11 cellular contexts compared by ENCODE assay signal in genomic region chr16:2472885-2473284, GRCh38. TPM values are rescaled to one million over a fixed set of nuclear protein-coding genes. Genes with fewer than 3 reads are reported as not detected.
A peak's percentile ranks its signal among the peaks of the same experiment; 100 is the strongest.
DNase-seq lines count a peak whose midpoint lies in the region; ATAC-seq and TF ChIP-seq lines count a peak whose summit lies in the region.
"Had no signal": no experiment of that assay in that cellular context is flagged by ENCODE, and none has a peak within 500 bp of the region (broad histone marks: within the 10 kb centered on the region; RNA-seq: fewer than 3 reads in every experiment).

No MANE protein-coding gene starts in this region.

- no peaks in the 10 kb centered on the region for H3K36me3 Mint-ChIP-seq in activated naive CD4-positive, alpha-beta T cell treated with anti-CD3 and anti-CD28 coated beads for 36 hours (ENCODE audit: low read depth)
- peaks cover 0 to 6% of the 10 kb centered on the region in 2 donors for H3K36me3 Mint-ChIP-seq in activated naive CD4-positive, alpha-beta T cell treated with anti-CD3 and anti-CD28 coated beads, Interleukin-2, amount 50 U/mL, for 72 hours
- peaks cover 5% of the 10 kb centered on the region for H3K36me3 Mint-ChIP-seq in dendritic cell treated with granulocyte-macrophage colony-stimulating factor and Interleukin-4, amounts not matched to agents 40 ng/mL and 50 ng/mL, for 4 days (ENCODE audit: low read depth)
- H3K36me3 Mint-ChIP-seq in stimulated activated memory B cell treated with anti-CD40 and anti-IgM and Interleukin-4, amounts not matched to agents 10 μg/mL and 1 μg/mL and 100 μg/mL, for 72 hours = no peaks in the 10 kb centered on the region

- H3K9me3 ChIP-seq in PC-9 (ENCODE audit: insufficient read depth, low read depth) (no peaks in the 10 kb centered on the region), transverse colon (no peaks in the 10 kb centered on the region)

- TF ChIP-seq CTCF in PC-9 (conservative IDR thresholded peaks at IDR 0.05) (no peak), transverse colon (IDR thresholded peaks at IDR 0.05) (no peak)

- peaks cover 30% of the 10 kb centered on the region; the same call in 1 of the 2 replicates for H3F3A ChIP-seq in PC-9 (ENCODE audit: insufficient read depth, low read depth)

- intact Hi-C loops in activated naive CD4-positive, alpha-beta T cell treated with anti-CD3 and anti-CD28 coated beads for 36 hours (cut with micrococcal nuclease) = loop anchor here (5.0 kb wide), 1 partner anchor 46 kb away; the partner anchor contains the start of gene CCNF
- intact Hi-C loops in PC-9 (cut with micrococcal nuclease; ENCODE audit: unreplicated experiment) = no loop called here
- intact Hi-C loops in dendritic cell treated with granulocyte-macrophage colony-stimulating factor and Interleukin-4, amounts not matched to agents 40 ng/mL and 50 ng/mL, for 4 days (cut with micrococcal nuclease) = no loop called here
- intact Hi-C loops in transverse colon (cut with DNase I; ENCODE audit: low total_unique reads) = no loop called here

- DNase-seq in activated naive CD4-positive, alpha-beta T cell treated with anti-CD3 and anti-CD28 coated beads for 36 hours = no peak
- no peak for DNase-seq in activated naive CD4-positive, alpha-beta T cell treated with anti-CD3 and anti-CD28 coated beads, Interleukin-2, amount 50 U/mL, for 72 hours (ENCODE audit: low spot score in 2 of 2)
- DNase-seq in PC-9 = peak in 1 of 2 experiments; percentile 49
- DNase-seq in occipital lobe (lab: John Stamatoyannopoulos, UW) = no peak
- DNase-seq in transverse colon = no peak
- DNase-seq: NCI-H1417 treated with DMSO at 0.1 percent for 48 hours had no signal

- no peaks in the 10 kb centered on the region for H3K9me3 Mint-ChIP-seq in activated naive CD4-positive, alpha-beta T cell treated with anti-CD3 and anti-CD28 coated beads for 36 hours
- no peaks in the 10 kb centered on the region for H3K9me3 Mint-ChIP-seq in activated naive CD4-positive, alpha-beta T cell treated with anti-CD3 and anti-CD28 coated beads, Interleukin-2, amount 50 U/mL, for 72 hours
- H3K9me3 Mint-ChIP-seq in dendritic cell treated with granulocyte-macrophage colony-stimulating factor and Interleukin-4, amounts not matched to agents 40 ng/mL and 50 ng/mL, for 4 days = no peaks in the 10 kb centered on the region
- no peaks in the 10 kb centered on the region for H3K9me3 Mint-ChIP-seq in stimulated activated memory B cell treated with anti-CD40 and anti-IgM and Interleukin-4, amounts not matched to agents 10 μg/mL and 1 μg/mL and 100 μg/mL, for 72 hours

- H3K4me1 ChIP-seq in PC-9 (replicated peaks; ENCODE audit: insufficient read depth) (peaks cover 27% of the 10 kb centered on the region; the same call in 1 of the 2 replicates), transverse colon (peaks cover 17 to 55% (median 48%) of the 10 kb centered on the region in 4 donors)

- no peak overlapping the region for H3K27ac ChIP-seq in PC-9
- H3K27ac ChIP-seq in transverse colon = no peak overlapping the region

- no peaks in the 10 kb centered on the region for H3K36me3 ChIP-seq in PC-9 (ENCODE audit: low read depth)
- no peaks in the 10 kb centered on the region for H3K36me3 ChIP-seq in transverse colon

- no peak for TF ChIP-seq EP300 in transverse colon (IDR thresholded peaks at IDR 0.05; ENCODE audit: low read depth)

- POLR2A ChIA-PET in PC-9 (lab: Charles Lee; ENCODE audit: unreplicated experiment) = interaction anchor here (0.6 kb wide), 1 partner anchor 60 kb away, joined by 18 read pairs; no protein-coding TSS in a partner anchor

- no peak for ATAC-seq in activated naive CD4-positive, alpha-beta T cell treated with anti-CD3 and anti-CD28 coated beads, Interleukin-2, amount 50 U/mL, for 72 hours
- no peak for ATAC-seq in stimulated activated memory B cell treated with anti-CD40 and anti-IgM and Interleukin-4, amounts not matched to agents 10 μg/mL and 1 μg/mL and 100 μg/mL, for 72 hours
- no peak for ATAC-seq in GM21825 (IDR thresholded peaks at IDR 0.05; ENCODE audit: unreplicated experiment)

- H3K9me2 ChIP-seq in PC-9 (ENCODE audit: insufficient read depth) = no peaks in the 10 kb centered on the region

- peak overlapping the region; percentile 67 for H3K4me3 Mint-ChIP-seq in activated naive CD4-positive, alpha-beta T cell treated with anti-CD3 and anti-CD28 coated beads for 36 hours
- peak overlapping the region; percentile 54 for H3K4me3 Mint-ChIP-seq in dendritic cell treated with granulocyte-macrophage colony-stimulating factor and Interleukin-4, amounts not matched to agents 40 ng/mL and 50 ng/mL, for 4 days
- H3K4me3 Mint-ChIP-seq in stimulated activated memory B cell treated with anti-CD40 and anti-IgM and Interleukin-4, amounts not matched to agents 10 μg/mL and 1 μg/mL and 100 μg/mL, for 72 hours = peak overlapping the region; percentile 60

- peaks cover 16% of the 10 kb centered on the region for H4K20me1 ChIP-seq in PC-9 (ENCODE audit: insufficient read depth)

- H3K79me2 ChIP-seq in PC-9 (ENCODE audit: low read depth) = peaks cover 13% of the 10 kb centered on the region

- in situ Hi-C loops in transverse colon (cut with MboI; ENCODE audit: low pct_ligation_motif_present in 1 of 4, low pct_unique_long_range_greater_than_20kb in 1 of 4, low sequenced_read_pairs in 3 of 4) = no loop called here

- peak overlapping the region; percentile 98; the same call in 1 of the 2 replicates for H3K4me3 ChIP-seq in PC-9
- H3K4me3 ChIP-seq in transverse colon = no peak overlapping the region

- no peak for TF ChIP-seq POLR2A in transverse colon (IDR thresholded peaks at IDR 0.05)

- H3K27me3 ChIP-seq in PC-9 (ENCODE audit: insufficient read depth, low read depth) = no peaks in the 10 kb centered on the region
- peaks cover 58% of the 10 kb centered on the region for H3K27me3 ChIP-seq in transverse colon

- peaks cover 33% of the 10 kb centered on the region for H3K27me3 Mint-ChIP-seq in activated naive CD4-positive, alpha-beta T cell treated with anti-CD3 and anti-CD28 coated beads for 36 hours (ENCODE audit: low read depth)
- peaks cover 49% of the 10 kb centered on the region for H3K27me3 Mint-ChIP-seq in dendritic cell treated with granulocyte-macrophage colony-stimulating factor and Interleukin-4, amounts not matched to agents 40 ng/mL and 50 ng/mL, for 4 days
- H3K27me3 Mint-ChIP-seq in stimulated activated memory B cell treated with anti-CD40 and anti-IgM and Interleukin-4, amounts not matched to agents 10 μg/mL and 1 μg/mL and 100 μg/mL, for 72 hours = peaks cover 44% of the 10 kb centered on the region

- H2AFZ ChIP-seq in PC-9 = no peak overlapping the region

- H3K4me2 ChIP-seq in PC-9 = peak overlapping the region; percentile 97

- CTCF ChIA-PET in activated naive CD4-positive, alpha-beta T cell treated with anti-CD3 and anti-CD28 coated beads for 36 hours (lab: Charles Lee) = no interaction called here
- CTCF ChIA-PET in PC-9 (lab: Charles Lee) = no interaction called here

- no peak overlapping the region for H3K27ac Mint-ChIP-seq in activated naive CD4-positive, alpha-beta T cell treated with anti-CD3 and anti-CD28 coated beads for 36 hours
- H3K27ac Mint-ChIP-seq in activated naive CD4-positive, alpha-beta T cell treated with anti-CD3 and anti-CD28 coated beads, Interleukin-2, amount 50 U/mL, for 72 hours = no peak overlapping the region
- H3K27ac Mint-ChIP-seq in dendritic cell treated with granulocyte-macrophage colony-stimulating factor and Interleukin-4, amounts not matched to agents 40 ng/mL and 50 ng/mL, for 4 days = no peak overlapping the region
- H3K27ac Mint-ChIP-seq in stimulated activated memory B cell treated with anti-CD40 and anti-IgM and Interleukin-4, amounts not matched to agents 10 μg/mL and 1 μg/mL and 100 μg/mL, for 72 hours = no peak overlapping the region

- 67% methylated on average over 9 of the region's 13 CpGs; no CpG with 5 or more reads in 1 of the 2 donors for WGBS in transverse colon (ENCODE audit: low coverage in 1 of 2), 2 donors

- H3K4me1 Mint-ChIP-seq in activated naive CD4-positive, alpha-beta T cell treated with anti-CD3 and anti-CD28 coated beads for 36 hours (ENCODE audit: low read depth) = peaks cover 21% of the 10 kb centered on the region
- H3K4me1 Mint-ChIP-seq in dendritic cell treated with granulocyte-macrophage colony-stimulating factor and Interleukin-4, amounts not matched to agents 40 ng/mL and 50 ng/mL, for 4 days (ENCODE audit: low read depth) = peaks cover 56% of the 10 kb centered on the region
- peaks cover 52% of the 10 kb centered on the region for H3K4me1 Mint-ChIP-seq in stimulated activated memory B cell treated with anti-CD40 and anti-IgM and Interleukin-4, amounts not matched to agents 10 μg/mL and 1 μg/mL and 100 μg/mL, for 72 hours

- no TSS peak for BruUV-seq in PC-9 (replicated peaks; lab: Mats Ljungman, UMichigan)

RNA-seq across cellular contexts. Expression of gene NTN3, which starts 1.8 kb away (rescaled TPM):
- total RNA-seq in activated naive CD4-positive, alpha-beta T cell treated with anti-CD3 and anti-CD28 coated beads for 36 hours = not detected
- not detected for total RNA-seq in activated naive CD4-positive, alpha-beta T cell treated with anti-CD3 and anti-CD28 coated beads, Interleukin-2, amount 50 U/mL, for 72 hours
- total RNA-seq in PC-9 (2021) (0.87 and 0.90 TPM in 2 replicates), occipital lobe (5.8 TPM), transverse colon (not detected)
- total RNA-seq: subcutaneous adipose tissue; T-helper 2 cell treated with Interferon-gamma antibody and Interleukin-4, amounts not matched to agents 100 ng/mL and 5 ng/mL, for 36 hours had no signal

RNA-seq across cellular contexts. Expression of gene TBC1D24, which starts 2.0 kb away (rescaled TPM):
- 1 to 10 TPM; 8.1 to 8.6 TPM for total RNA-seq in activated naive CD4-positive, alpha-beta T cell treated with anti-CD3 and anti-CD28 coated beads for 36 hours
- total RNA-seq in activated naive CD4-positive, alpha-beta T cell treated with anti-CD3 and anti-CD28 coated beads, Interleukin-2, amount 50 U/mL, for 72 hours = 10 to 100 TPM in 1 of 2 donors, 1 to 10 TPM in 1; 7.8 to 10.6 TPM
- 30.0 and 34.2 TPM in 2 replicates for total RNA-seq in PC-9 (2021)
- 22.3 TPM for total RNA-seq in occipital lobe
- 10 to 100 TPM in 2 of 4 donors, 1 to 10 TPM in 2; 8.3 to 19.3 (median 11.6) TPM for total RNA-seq in transverse colon

RNA-seq across cellular contexts. Expression of gene TEDC2, which starts 13.0 kb away (rescaled TPM):
- 10 to 100 TPM; 24.2 to 24.8 TPM for total RNA-seq in activated naive CD4-positive, alpha-beta T cell treated with anti-CD3 and anti-CD28 coated beads for 36 hours
- total RNA-seq in activated naive CD4-positive, alpha-beta T cell treated with anti-CD3 and anti-CD28 coated beads, Interleukin-2, amount 50 U/mL, for 72 hours = 10 to 100 TPM; 20.9 to 32.3 TPM
- total RNA-seq in PC-9 (2021) (26.3 and 28.0 TPM in 2 replicates), occipital lobe (8.4 TPM), transverse colon (1 to 10 TPM in 2 of 4 donors, not detected in 2; 1.4 to 2.3 TPM)

RNA-seq across cellular contexts. Expression of gene ATP6V0C, which starts 40.9 kb away (rescaled TPM):
- total RNA-seq in activated naive CD4-positive, alpha-beta T cell treated with anti-CD3 and anti-CD28 coated beads for 36 hours = 10 to 100 TPM; 81.9 TPM
- 100 to 1,000 TPM in 1 of 2 donors, 10 to 100 TPM in 1; 94.4 to 127 TPM for total RNA-seq in activated naive CD4-positive, alpha-beta T cell treated with anti-CD3 and anti-CD28 coated beads, Interleukin-2, amount 50 U/mL, for 72 hours
- 205 and 249 TPM in 2 replicates for total RNA-seq in PC-9 (2021)
- total RNA-seq in occipital lobe = 11.7 TPM
- 100 to 1,000 TPM; 101 to 237 (median 135) TPM for total RNA-seq in transverse colon

RNA-seq across cellular contexts. Expression of gene CCNF, which starts 43.6 kb away (rescaled TPM):
- total RNA-seq in activated naive CD4-positive, alpha-beta T cell treated with anti-CD3 and anti-CD28 coated beads for 36 hours = 10 to 100 TPM; 73.5 to 74.5 TPM
- total RNA-seq in activated naive CD4-positive, alpha-beta T cell treated with anti-CD3 and anti-CD28 coated beads, Interleukin-2, amount 50 U/mL, for 72 hours = 100 to 1,000 TPM in 1 of 2 donors, 10 to 100 TPM in 1; 64.8 to 111 TPM
- total RNA-seq in PC-9 (2021) = 53.4 and 69.0 TPM in 2 replicates
- 10.8 TPM for total RNA-seq in occipital lobe
- 10 to 100 TPM in 1 of 4 donors, 1 to 10 TPM in 2, under 1 TPM in 1; 0.75 to 24.9 (median 2.3) TPM for total RNA-seq in transverse colon
